ENCODE assay signal across 8 cellular contexts in genomic region chr3:120908030-120908802, GRCh38. TPM values are rescaled to one million over a fixed set of nuclear protein-coding genes. Genes with fewer than 3 reads are reported as not detected.
DNase-seq lines count a peak whose midpoint lies in the region; ATAC-seq and TF ChIP-seq lines count a peak whose summit lies in the region.

Gene STXBP5L, plus strand, starts transcription at chr3:120908205. Its CDS starts 1,374 bp downstream, at chr3:120909579.

- H3K27me3 ChIP-seq in gastroesophageal sphincter (peaks cover 46% of the 10 kb centered on the region), transverse colon (peaks cover 63% of the 10 kb centered on the region)

- H3K27ac ChIP-seq in gastroesophageal sphincter (peak within 1 kb of the TSS in 2 of 4 donors; percentile 35 to 38), transverse colon (peak within 1 kb of the TSS; percentile 8 to 50 (median 49))

- in situ Hi-C loops in transverse colon (cut with MboI; ENCODE audit: low pct_ligation_motif_present in 1 of 4, low pct_unique_long_range_greater_than_20kb in 1 of 4, low sequenced_read_pairs in 3 of 4), result no loop called here

- no peaks in the 10 kb centered on the region for H3K9me3 Mint-ChIP-seq in activated T-helper 1 cell treated with anti-CD3 and anti-CD28 coated beads, Interleukin-12 subunit alpha, Interleukin-12 subunit beta, Interleukin-2, Interleukin-4 antibody, amounts not matched to agents 30 ng/mL and 10 ng/mL and 1 ng/mL, durations not matched to agents 14 hours and 24 hours and 36 hours

- TF ChIP-seq POLR2A in gastroesophageal sphincter (IDR thresholded peaks at IDR 0.05) (no peak), transverse colon (IDR thresholded peaks at IDR 0.05) (no peak)

- H3K4me3 ChIP-seq in gastroesophageal sphincter (peak within 1 kb of the TSS; percentile 29 to 62), transverse colon (peak within 1 kb of the TSS; percentile 34 to 68 (median 42))

- intact Hi-C loops in activated T-helper 1 cell treated with anti-CD3 and anti-CD28 coated beads, Interleukin-12 subunit alpha, Interleukin-12 subunit beta, Interleukin-2, Interleukin-4 antibody, amounts not matched to agents 30 ng/mL and 10 ng/mL and 1 ng/mL, durations not matched to agents 14 hours and 24 hours and 36 hours (cut with micrococcal nuclease), result no loop called here
- intact Hi-C loops in transverse colon (cut with DNase I; ENCODE audit: low total_unique reads), result loop anchor here (2.0 kb wide), 1 partner anchor 13 kb away; no protein-coding TSS in a partner anchor

- H3K36me3 ChIP-seq in gastroesophageal sphincter, result no peaks in the 10 kb centered on the region
- H3K36me3 ChIP-seq in transverse colon, result no peaks in the 10 kb centered on the region

- no peak within 1 kb of the TSS for H3K27ac Mint-ChIP-seq in activated T-helper 1 cell treated with anti-CD3 and anti-CD28 coated beads, Interleukin-12 subunit alpha, Interleukin-12 subunit beta, Interleukin-2, Interleukin-4 antibody, amounts not matched to agents 30 ng/mL and 10 ng/mL and 1 ng/mL, durations not matched to agents 14 hours and 24 hours and 36 hours

- no peaks in the 10 kb centered on the region for H3K36me3 Mint-ChIP-seq in activated T-helper 1 cell treated with anti-CD3 and anti-CD28 coated beads, Interleukin-12 subunit alpha, Interleukin-12 subunit beta, Interleukin-2, Interleukin-4 antibody, amounts not matched to agents 30 ng/mL and 10 ng/mL and 1 ng/mL, durations not matched to agents 14 hours and 24 hours and 36 hours (ENCODE audit: low read depth)

- H3K9me3 ChIP-seq in gastroesophageal sphincter (no peaks in the 10 kb centered on the region), transverse colon (no peaks in the 10 kb centered on the region)

- TF ChIP-seq EP300 in gastroesophageal sphincter (IDR thresholded peaks at IDR 0.05), result no peak
- no peak for TF ChIP-seq EP300 in transverse colon (IDR thresholded peaks at IDR 0.05; ENCODE audit: low read depth)

- DNase-seq in C1 segment of cervical spinal cord (lab: John Stamatoyannopoulos, UW) (peak in 13 of 14 donors; percentile 3 to 98 (median 51)), NCI-H446 (lab: John Stamatoyannopoulos, UW) (peak; percentile 82 to 97), non-pigmented ciliary epithelial cell (ENCODE audit: low read depth) (peak; percentile 28), transverse colon (peak; percentile 89)
- DNase-seq in activated T-helper 1 cell treated with anti-CD3 and anti-CD28 coated beads, Interleukin-12 subunit alpha, Interleukin-12 subunit beta, Interleukin-2, Interleukin-4 antibody, amounts not matched to agents 30 ng/mL and 10 ng/mL and 1 ng/mL, durations not matched to agents 14 hours and 24 hours and 36 hours (ENCODE audit: low spot score), result peak; percentile 19

- ATAC-seq in GM18909 (IDR thresholded peaks at IDR 0.05; ENCODE audit: poor library complexity, unreplicated experiment) (peak; percentile 99), HG03108 (IDR thresholded peaks at IDR 0.05; ENCODE audit: unreplicated experiment) (peak; percentile 83), gastroesophageal sphincter (peak; percentile 92)

- H3K4me1 ChIP-seq in gastroesophageal sphincter (peaks cover 3 to 25% (median 6%) of the 10 kb centered on the region in 3 donors), transverse colon (peaks cover 0 to 24% (median 7%) of the 10 kb centered on the region in 4 donors)

- H3K27me3 Mint-ChIP-seq in activated T-helper 1 cell treated with anti-CD3 and anti-CD28 coated beads, Interleukin-12 subunit alpha, Interleukin-12 subunit beta, Interleukin-2, Interleukin-4 antibody, amounts not matched to agents 30 ng/mL and 10 ng/mL and 1 ng/mL, durations not matched to agents 14 hours and 24 hours and 36 hours (ENCODE audit: insufficient read depth), result peaks cover 41% of the 10 kb centered on the region

- H3K4me3 Mint-ChIP-seq in activated T-helper 1 cell treated with anti-CD3 and anti-CD28 coated beads, Interleukin-12 subunit alpha, Interleukin-12 subunit beta, Interleukin-2, Interleukin-4 antibody, amounts not matched to agents 30 ng/mL and 10 ng/mL and 1 ng/mL, durations not matched to agents 14 hours and 24 hours and 36 hours, result peak within 1 kb of the TSS; percentile 82

- 0% methylated on average over 5 to 6 of the region's 83 CpGs for WGBS in gastroesophageal sphincter (ENCODE audit: low coverage in 1 of 2), 2 donors
- 4% methylated on average over 66 of the region's 83 CpGs; no CpG with 5 or more reads in 1 of the 2 donors for WGBS in transverse colon (ENCODE audit: low coverage in 1 of 2), 2 donors

- TF ChIP-seq CTCF in gastroesophageal sphincter (IDR thresholded peaks at IDR 0.05), result no peak
- TF ChIP-seq CTCF in transverse colon (IDR thresholded peaks at IDR 0.05), result no peak

- H3K4me1 Mint-ChIP-seq in activated T-helper 1 cell treated with anti-CD3 and anti-CD28 coated beads, Interleukin-12 subunit alpha, Interleukin-12 subunit beta, Interleukin-2, Interleukin-4 antibody, amounts not matched to agents 30 ng/mL and 10 ng/mL and 1 ng/mL, durations not matched to agents 14 hours and 24 hours and 36 hours (ENCODE audit: low read depth), result peaks cover 5% of the 10 kb centered on the region

RNA-seq across cellular contexts. Expression of gene STXBP5L, which starts in this region (rescaled TPM):
- not detected in 2 replicates for total RNA-seq in activated T-helper 1 cell treated with anti-CD3 and anti-CD28 coated beads, Interleukin-12 subunit alpha, Interleukin-12 subunit beta, Interleukin-2, Interleukin-4 antibody, amounts not matched to agents 30 ng/mL and 10 ng/mL and 1 ng/mL, durations not matched to agents 14 hours and 24 hours and 36 hours
- total RNA-seq in gastroesophageal sphincter, result 1 to 10 TPM in 1 of 4 donors, under 1 TPM in 3; 0.15 to 2.0 (median 0.63) TPM
- total RNA-seq in transverse colon, result 1 to 10 TPM in 3 of 4 donors, under 1 TPM in 1; 0.40 to 9.4 (median 1.3) TPM

Comparison
In these comparisons a context has a peak if more than half of its experiments do, and no peak if none do; other contexts are left out.
1. Peak in DNase-seq in activated T-helper 1 cell treated with anti-CD3 and anti-CD28 coated beads, Interleukin-12 subunit alpha, Interleukin-12 subunit beta, Interleukin-2, Interleukin-4 antibody, amounts not matched to agents 30 ng/mL and 10 ng/mL and 1 ng/mL, durations not matched to agents 14 hours and 24 hours and 36 hours; RNA of the gene not detected or under 1 TPM.
2. DNase-seq: peak in every context shown above with its lines; median percentile 90 in NCI-H446; 89 in transverse colon; 51 in C1 segment of cervical spinal cord; 28 in non-pigmented ciliary epithelial cell; 19 in activated T-helper 1 cell treated with anti-CD3 and anti-CD28 coated beads, Interleukin-12 subunit alpha, Interleukin-12 subunit beta, Interleukin-2, Interleukin-4 antibody, amounts not matched to agents 30 ng/mL and 10 ng/mL and 1 ng/mL, durations not matched to agents 14 hours and 24 hours and 36 hours.